Comparison of ENCODE assay signal across 22 cellular contexts in genomic region chrX:108299704-108300103, GRCh38.
A peak's percentile ranks its signal among the peaks of the same experiment; 100 is the strongest.
DNase-seq lines count a peak whose midpoint lies in the region; ATAC-seq and TF ChIP-seq lines count a peak whose summit lies in the region.
"Had no signal": no experiment of that assay in that cellular context is flagged by ENCODE, and none has a peak within 500 bp of the region (broad histone marks: within the 10 kb centered on the region; RNA-seq: fewer than 3 reads in every experiment).

No MANE protein-coding gene starts in this region.

- no peak for TF ChIP-seq EP300 in tibial nerve (IDR thresholded peaks at IDR 0.05)

- peaks cover 29% of the 10 kb centered on the region for H3K4me1 Mint-ChIP-seq in brain
- H3K4me1 Mint-ChIP-seq in osteocyte (ENCODE audit: unreplicated experiment) = peaks cover 22% of the 10 kb centered on the region
- H3K4me1 Mint-ChIP-seq: central memory CD8-positive, alpha-beta T cell had no signal

- no peaks in the 10 kb centered on the region for H3K9me3 ChIP-seq in tibial nerve
- H3K9me3 ChIP-seq: esophagus squamous epithelium, left lung, MG63, right atrium auricular region, suprapubic skin had no signal

- TF ChIP-seq CTCF in brain (conservative IDR thresholded peaks at IDR 0.05) = no peak
- TF ChIP-seq CTCF in osteocyte (IDR thresholded peaks at IDR 0.05) = no peak
- no peak for TF ChIP-seq CTCF in tibial nerve (IDR thresholded peaks at IDR 0.05)

- TF ChIP-seq POLR2A in tibial nerve (IDR thresholded peaks at IDR 0.05) = no peak

- WGBS in tibial nerve, 2 donors = 55 to 74% methylated on average over 1 of the region's 1 CpG

- H3K4me1 ChIP-seq in tibial nerve = no peaks in the 10 kb centered on the region
- H3K4me1 ChIP-seq: left lung, right atrium auricular region, suprapubic skin had no signal

- no peak overlapping the region for H3K4me3 ChIP-seq in tibial nerve
- H3K4me3 ChIP-seq: esophagus squamous epithelium, left lung, MG63, right atrium auricular region, suprapubic skin had no signal

- H3K27me3 Mint-ChIP-seq in brain (no peaks in the 10 kb centered on the region), osteocyte (ENCODE audit: unreplicated experiment) (no peaks in the 10 kb centered on the region)

- DNase-seq in osteocyte (ENCODE audit: extremely low spot score, unreplicated experiment) = no peak
- DNase-seq in tibial nerve (ENCODE audit: low spot score in 2 of 2) = no peak
- no peak for DNase-seq in substantia nigra (lab: John Stamatoyannopoulos, UW)
- DNase-seq: activated CD4-positive, alpha-beta T cell treated with anti-CD3 and anti-CD28 coated beads, Interleukin-2, amount 50 U/mL, for 1 hour; activated CD8-positive, alpha-beta memory T cell treated with anti-CD3 and anti-CD28 coated beads, Interleukin-2, amount 50 U/mL, for 48 hours; activated effector memory CD4-positive, alpha-beta T cell treated with anti-CD3 and anti-CD28 coated beads, Interleukin-2, amount 50 U/mL, for 16 hours; amniotic stem cell; CD8-positive, alpha-beta T cell; esophagus squamous epithelium; left lung; MG63; NCI-H1436 treated with DMSO at 0.1 percent for 48 hours; NCI-H2171; nucleus accumbens had no signal

- H3K27ac ChIP-seq in tibial nerve (no peak overlapping the region), substantia nigra (ENCODE audit: low read depth, low read length, poor library complexity, severe bottlenecking) (no peak overlapping the region)
- H3K27ac ChIP-seq: left lung, right atrium auricular region, suprapubic skin had no signal

- H3K4me3 Mint-ChIP-seq in brain = no peak overlapping the region
- no peak overlapping the region for H3K4me3 Mint-ChIP-seq in osteocyte (ENCODE audit: unreplicated experiment)
- H3K4me3 Mint-ChIP-seq: CD8-positive, alpha-beta T cell; central memory CD8-positive, alpha-beta T cell; T-helper 1 cell treated with Interleukin-12 subunit alpha and Interleukin-12 subunit beta and Interleukin-4 antibody, amounts not matched to agents 30 μg/mL and 1 μg/mL, for 36 hours had no signal

- H3K36me3 ChIP-seq in tibial nerve = no peaks in the 10 kb centered on the region
- H3K36me3 ChIP-seq: esophagus squamous epithelium, left lung, MG63, right atrium auricular region, suprapubic skin had no signal

- H3K36me3 Mint-ChIP-seq in brain (no peaks in the 10 kb centered on the region), osteocyte (ENCODE audit: unreplicated experiment) (no peaks in the 10 kb centered on the region)
- H3K36me3 Mint-ChIP-seq: CD8-positive, alpha-beta T cell had no signal

- peak overlapping the region in 4 of 5 experiments; percentile 75 to 95 (median 89) for H3K27ac Mint-ChIP-seq in brain
- peak overlapping the region; percentile 88 for H3K27ac Mint-ChIP-seq in osteocyte (ENCODE audit: unreplicated experiment)
- H3K27ac Mint-ChIP-seq: CD8-positive, alpha-beta T cell; T-helper 1 cell treated with Interleukin-12 subunit alpha and Interleukin-12 subunit beta and Interleukin-4 antibody, amounts not matched to agents 30 μg/mL and 1 μg/mL, for 36 hours had no signal

- ATAC-seq in GM18907 (IDR thresholded peaks at IDR 0.05; ENCODE audit: unreplicated experiment) (peak; percentile 12), HG02870 (IDR thresholded peaks at IDR 0.05; ENCODE audit: unreplicated experiment) (peak; percentile 5), HG03175 (IDR thresholded peaks at IDR 0.05; ENCODE audit: unreplicated experiment) (no peak)
- ATAC-seq: CD8-positive, alpha-beta T cell; left lung had no signal

- peaks cover 0 to 9% of the 10 kb centered on the region in 2 donors for H3K27me3 ChIP-seq in tibial nerve
- H3K27me3 ChIP-seq: esophagus squamous epithelium, left lung, MG63, right atrium auricular region, suprapubic skin had no signal

- H3K9me3 Mint-ChIP-seq in brain (no peaks in the 10 kb centered on the region), osteocyte (ENCODE audit: unreplicated experiment) (no peaks in the 10 kb centered on the region)
- H3K9me3 Mint-ChIP-seq: CD8-positive, alpha-beta T cell; central memory CD8-positive, alpha-beta T cell; T-helper 1 cell treated with Interleukin-12 subunit alpha and Interleukin-12 subunit beta and Interleukin-4 antibody, amounts not matched to agents 30 μg/mL and 1 μg/mL, for 36 hours had no signal
